ENCODE assay signal across 17 cellular contexts in the genomic region with DNA sequence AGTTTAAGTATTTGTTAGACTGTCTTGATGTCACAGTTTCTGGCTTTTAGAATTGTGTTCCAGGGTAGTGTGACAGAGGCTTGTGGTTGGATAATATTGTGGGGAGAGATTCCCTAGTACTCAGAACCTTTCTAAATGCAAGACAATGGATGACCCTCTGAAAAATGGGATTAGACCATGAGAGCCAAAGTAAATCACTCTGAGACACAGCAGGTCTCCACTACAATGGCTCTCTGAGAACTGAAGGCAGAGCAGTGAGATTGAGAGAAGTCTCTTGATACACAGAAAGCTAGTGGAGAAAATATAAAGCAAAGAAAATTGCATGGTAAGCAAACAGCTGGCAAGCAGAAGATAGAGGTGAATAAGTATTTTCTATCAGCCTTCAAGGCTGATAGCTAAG.
DNase-seq lines count a peak whose midpoint lies in the region; ATAC-seq and TF ChIP-seq lines count a peak whose summit lies in the region.
"Had no signal": no experiment of that assay in that cellular context is flagged by ENCODE, and none has a peak within 500 bp of the region (broad histone marks: within the 10 kb centered on the region; RNA-seq: fewer than 3 reads in every experiment).

No MANE protein-coding gene starts in this region.

- no peaks in the 10 kb centered on the region for H3K36me3 ChIP-seq in GM23338 (ENCODE audit: insufficient read depth)

- peak overlapping the region; percentile 7; the same call in 1 of the 2 replicates for H3K27ac Mint-ChIP-seq in GM23338
- H3K27ac Mint-ChIP-seq in glutamatergic neuron (ENCODE audit: unreplicated experiment) = peak overlapping the region; percentile 24
- H3K27ac Mint-ChIP-seq: B cell, CD14-positive monocyte had no signal

- no peak for DNase-seq in GM23338 (ENCODE audit: low spot score)
- DNase-seq in NCI-H187 treated with DMSO at 0.1 percent for 48 hours (lab: John Stamatoyannopoulos, UW) = peak; percentile 86
- peak; percentile 68 for DNase-seq in NCI-H748 (lab: John Stamatoyannopoulos, UW; ENCODE audit: unreplicated experiment)
- no peak for DNase-seq in glutamatergic neuron
- no peak for DNase-seq in activated CD8-positive, alpha-beta memory T cell treated with anti-CD3 and anti-CD28 coated beads, Interleukin-2, amount 50 U/mL, for 4 hours
- DNase-seq: GM23248, HCEC 1CT, NCI-H2029, NCI-H2171, NCI-H69, PC-3, Right ventricle myocardium superior had no signal

- no peaks in the 10 kb centered on the region for H3K27me3 Mint-ChIP-seq in GM23338 (ENCODE audit: insufficient read depth, low read depth, poor library complexity)
- no peaks in the 10 kb centered on the region for H3K27me3 Mint-ChIP-seq in glutamatergic neuron (ENCODE audit: unreplicated experiment)

- ATAC-seq in GM23338 (no peak; the same call in 2 of the 3 replicates), HG03571 (IDR thresholded peaks at IDR 0.05; ENCODE audit: unreplicated experiment) (no peak), HG03135 (IDR thresholded peaks at IDR 0.05; ENCODE audit: unreplicated experiment) (no peak)
- ATAC-seq: A549, PC-3 had no signal

- no peaks in the 10 kb centered on the region for H3K9me3 Mint-ChIP-seq in GM23338
- H3K9me3 Mint-ChIP-seq in glutamatergic neuron (ENCODE audit: unreplicated experiment) = peaks cover 3% of the 10 kb centered on the region

- no peak overlapping the region; the same call in 1 of the 2 replicates for H2AFZ ChIP-seq in GM23338
- H2AFZ ChIP-seq: GM23248 had no signal

- H3K4me2 ChIP-seq in GM23338 = no peak overlapping the region
- H3K4me2 ChIP-seq: A549 had no signal

- no peak overlapping the region for H3K4me3 ChIP-seq in GM23338
- H3K4me3 ChIP-seq: A549, GM23248 had no signal

- TF ChIP-seq CTCF in GM23338 (conservative IDR thresholded peaks at IDR 0.05; ENCODE audit: low read depth in 2 of 2) (no peak), glutamatergic neuron (IDR thresholded peaks at IDR 0.05; ENCODE audit: partially characterized antibody, unreplicated experiment) (no peak)

- H4K20me1 ChIP-seq in GM23338 (replicated peaks; ENCODE audit: insufficient read depth) = no peaks in the 10 kb centered on the region

- H3K4me3 Mint-ChIP-seq in GM23338 (no peak overlapping the region), glutamatergic neuron (ENCODE audit: unreplicated experiment) (no peak overlapping the region)
- H3K4me3 Mint-ChIP-seq: B cell, CD14-positive monocyte had no signal

- no peaks in the 10 kb centered on the region for H3K79me2 ChIP-seq in GM23338 (replicated peaks; ENCODE audit: insufficient read depth)

- H3F3A ChIP-seq in GM23338 (replicated peaks; ENCODE audit: low read depth) = no peaks in the 10 kb centered on the region

- no peaks in the 10 kb centered on the region for H3K4me1 ChIP-seq in GM23338 (ENCODE audit: insufficient read depth)
- H3K4me1 ChIP-seq: A549 had no signal

- peaks cover 8% of the 10 kb centered on the region; the same call in 2 of the 3 replicates for H3K4me1 Mint-ChIP-seq in GM23338
- peaks cover 17% of the 10 kb centered on the region for H3K4me1 Mint-ChIP-seq in glutamatergic neuron (ENCODE audit: low read depth, unreplicated experiment)
- H3K4me1 Mint-ChIP-seq: B cell, CD14-positive monocyte had no signal

- peaks cover 4% of the 10 kb centered on the region; the same call in 1 of the 2 replicates for H3K9me2 ChIP-seq in GM23338 (ENCODE audit: insufficient read depth)

- no peaks in the 10 kb centered on the region for H3K36me3 Mint-ChIP-seq in GM23338 (ENCODE audit: low read depth)
- no peaks in the 10 kb centered on the region for H3K36me3 Mint-ChIP-seq in glutamatergic neuron (ENCODE audit: unreplicated experiment)
- H3K36me3 Mint-ChIP-seq: CD14-positive monocyte had no signal

- no peaks in the 10 kb centered on the region for H3K27me3 ChIP-seq in GM23338 (ENCODE audit: insufficient read depth)

- H3K27ac ChIP-seq in GM23338 (ENCODE audit: low read depth) = no peak overlapping the region
- H3K27ac ChIP-seq: A549, GM23248 had no signal

TF ChIP-seq in GM23338, 12 proteins besides CTCF, POLR2A, EP300 and RAD21:
- TF ChIP-seq ZNF331 (CRISPR knock-in tag; IDR thresholded peaks at IDR 0.05; ENCODE audit: low read depth) (no peak), ZNF114 (CRISPR knock-in tag; IDR thresholded peaks at IDR 0.05) (no peak), CREB1 (CRISPR knock-in tag; IDR thresholded peaks at IDR 0.05; ENCODE audit: low read depth) (no peak), EZH2 (IDR thresholded peaks at IDR 0.05; ENCODE audit: low read depth, unreplicated experiment) (no peak), POLR2AphosphoS5 (IDR thresholded peaks at IDR 0.05; ENCODE audit: low read depth) (no peak)
- TF ChIP-seq, protein P1, sequence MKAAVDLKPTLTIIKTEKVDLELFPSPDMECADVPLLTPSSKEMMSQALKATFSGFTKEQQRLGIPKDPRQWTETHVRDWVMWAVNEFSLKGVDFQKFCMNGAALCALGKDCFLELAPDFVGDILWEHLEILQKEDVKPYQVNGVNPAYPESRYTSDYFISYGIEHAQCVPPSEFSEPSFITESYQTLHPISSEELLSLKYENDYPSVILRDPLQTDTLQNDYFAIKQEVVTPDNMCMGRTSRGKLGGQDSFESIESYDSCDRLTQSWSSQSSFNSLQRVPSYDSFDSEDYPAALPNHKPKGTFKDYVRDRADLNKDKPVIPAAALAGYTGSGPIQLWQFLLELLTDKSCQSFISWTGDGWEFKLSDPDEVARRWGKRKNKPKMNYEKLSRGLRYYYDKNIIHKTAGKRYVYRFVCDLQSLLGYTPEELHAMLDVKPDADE (IDR thresholded peaks at IDR 0.05) = no peak
- TF ChIP-seq, protein P2, sequence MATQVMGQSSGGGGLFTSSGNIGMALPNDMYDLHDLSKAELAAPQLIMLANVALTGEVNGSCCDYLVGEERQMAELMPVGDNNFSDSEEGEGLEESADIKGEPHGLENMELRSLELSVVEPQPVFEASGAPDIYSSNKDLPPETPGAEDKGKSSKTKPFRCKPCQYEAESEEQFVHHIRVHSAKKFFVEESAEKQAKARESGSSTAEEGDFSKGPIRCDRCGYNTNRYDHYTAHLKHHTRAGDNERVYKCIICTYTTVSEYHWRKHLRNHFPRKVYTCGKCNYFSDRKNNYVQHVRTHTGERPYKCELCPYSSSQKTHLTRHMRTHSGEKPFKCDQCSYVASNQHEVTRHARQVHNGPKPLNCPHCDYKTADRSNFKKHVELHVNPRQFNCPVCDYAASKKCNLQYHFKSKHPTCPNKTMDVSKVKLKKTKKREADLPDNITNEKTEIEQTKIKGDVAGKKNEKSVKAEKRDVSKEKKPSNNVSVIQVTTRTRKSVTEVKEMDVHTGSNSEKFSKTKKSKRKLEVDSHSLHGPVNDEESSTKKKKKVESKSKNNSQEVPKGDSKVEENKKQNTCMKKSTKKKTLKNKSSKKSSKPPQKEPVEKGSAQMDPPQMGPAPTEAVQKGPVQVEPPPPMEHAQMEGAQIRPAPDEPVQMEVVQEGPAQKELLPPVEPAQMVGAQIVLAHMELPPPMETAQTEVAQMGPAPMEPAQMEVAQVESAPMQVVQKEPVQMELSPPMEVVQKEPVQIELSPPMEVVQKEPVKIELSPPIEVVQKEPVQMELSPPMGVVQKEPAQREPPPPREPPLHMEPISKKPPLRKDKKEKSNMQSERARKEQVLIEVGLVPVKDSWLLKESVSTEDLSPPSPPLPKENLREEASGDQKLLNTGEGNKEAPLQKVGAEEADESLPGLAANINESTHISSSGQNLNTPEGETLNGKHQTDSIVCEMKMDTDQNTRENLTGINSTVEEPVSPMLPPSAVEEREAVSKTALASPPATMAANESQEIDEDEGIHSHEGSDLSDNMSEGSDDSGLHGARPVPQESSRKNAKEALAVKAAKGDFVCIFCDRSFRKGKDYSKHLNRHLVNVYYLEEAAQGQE (IDR thresholded peaks at IDR 0.05; ENCODE audit: unreplicated experiment) = no peak

Comparison
In these comparisons a context has a peak if more than half of its experiments do, and no peak if none do; other contexts are left out.
1. DNase-seq: peak in NCI-H187 treated with DMSO at 0.1 percent for 48 hours (single experiment) and NCI-H748 (single experiment); none in GM23338 (single experiment), glutamatergic neuron (single experiment) and activated CD8-positive, alpha-beta memory T cell treated with anti-CD3 and anti-CD28 coated beads, Interleukin-2, amount 50 U/mL, for 4 hours (single experiment).